ENCODE assay signal across 8 cellular contexts in the genomic region with DNA sequence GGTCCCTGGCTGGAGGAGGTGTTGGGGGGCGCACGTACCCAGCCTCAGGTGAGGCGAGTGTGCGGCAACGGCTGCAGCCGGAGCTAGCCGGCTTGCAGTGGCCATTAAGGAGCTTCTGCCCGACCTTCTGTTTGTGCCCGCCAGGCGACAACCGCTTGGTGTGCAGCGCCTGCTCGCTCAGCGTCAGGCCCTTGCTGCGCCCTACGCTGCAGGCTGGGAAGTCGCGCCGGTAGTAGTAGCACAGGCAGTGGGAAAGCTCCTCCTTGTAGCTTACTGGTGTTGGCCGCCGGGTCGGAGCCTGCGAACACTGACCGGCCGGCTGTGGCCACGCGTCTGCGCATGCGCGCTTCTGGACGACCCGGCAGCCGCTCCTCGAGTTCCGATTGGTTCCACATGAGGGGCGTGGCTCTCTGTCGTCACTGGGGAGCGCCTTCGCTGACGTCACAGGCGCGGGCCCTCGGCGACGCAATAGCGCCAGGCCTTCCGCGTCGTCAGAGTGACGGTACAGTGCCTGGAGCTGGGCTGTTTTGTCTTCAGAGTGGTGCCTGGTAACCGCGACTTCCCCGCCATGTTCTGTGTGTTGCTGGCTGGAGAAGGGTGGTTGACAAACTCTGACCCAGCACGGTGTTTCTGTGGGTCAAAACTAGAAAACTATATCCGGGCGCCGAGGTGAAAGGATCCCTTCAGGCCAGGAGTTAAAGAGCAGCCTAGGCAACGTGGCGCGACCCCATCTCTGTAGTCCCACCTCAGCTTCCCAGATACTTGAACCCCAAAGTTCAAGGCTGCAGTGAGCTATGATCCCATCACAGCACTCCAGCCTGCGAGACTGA.
DNase-seq lines count a peak whose midpoint lies in the region; ATAC-seq and TF ChIP-seq lines count a peak whose summit lies in the region.

No MANE protein-coding gene starts in this region.

- intact Hi-C loops in Right ventricle myocardium superior (cut with DNase I) (no loop called here), transverse colon (cut with DNase I; ENCODE audit: low total_unique reads) (no loop called here)

- H3K27ac ChIP-seq in parathyroid adenoma, result peak overlapping the region; percentile 85
- H3K27ac ChIP-seq in transverse colon, result peak overlapping the region; percentile 93 to 98 (median 94)

- H3K36me3 ChIP-seq in parathyroid adenoma (ENCODE audit: control insufficient read depth, insufficient read depth, low read length) (no peaks in the 10 kb centered on the region), transverse colon (no peaks in the 10 kb centered on the region)

- peak; percentile 94 for TF ChIP-seq POLR2A in transverse colon (IDR thresholded peaks at IDR 0.05)

- DNase-seq in GM12864 (ENCODE audit: low read depth), result peak; percentile 91
- peak; percentile 97 for DNase-seq in NCI-H1105 (lab: John Stamatoyannopoulos, UW)
- peak; percentile 94 for DNase-seq in SKM-1 treated with dmso at 0.1 percent for 144 hours (lab: John Stamatoyannopoulos, UW; ENCODE audit: unreplicated experiment)
- peak; percentile 96 for DNase-seq in activated naive CD8-positive, alpha-beta T cell treated with anti-CD3 and anti-CD28 coated beads, Interleukin-2, amount 50 U/mL, for 16 hours (ENCODE audit: low read depth, low spot score)
- DNase-seq in Right ventricle myocardium superior, result peak; percentile 99
- DNase-seq in transverse colon, result peak; percentile 99

- peak overlapping the region; percentile 99 for H2AFZ ChIP-seq in parathyroid adenoma

- peak overlapping the region; percentile 91 for H3K9ac ChIP-seq in parathyroid adenoma

- H3K4me2 ChIP-seq in parathyroid adenoma (ENCODE audit: low read length), result peak overlapping the region; percentile 96

- ATAC-seq in HG02623 (IDR thresholded peaks at IDR 0.05; ENCODE audit: unreplicated experiment), result peak; percentile 94
- peak; percentile 97 for ATAC-seq in Right ventricle myocardium superior (ENCODE audit: poor library complexity)

- no peaks in the 10 kb centered on the region for H3K27me3 ChIP-seq in parathyroid adenoma (ENCODE audit: control insufficient read depth, insufficient read depth, low read length)
- H3K27me3 ChIP-seq in transverse colon, result no peaks in the 10 kb centered on the region

- H3K4me1 ChIP-seq in parathyroid adenoma (peaks cover 9% of the 10 kb centered on the region), transverse colon (peaks cover 0 to 21% (median 18%) of the 10 kb centered on the region in 4 donors)

- H3K4me3 ChIP-seq in GM12864 (ENCODE audit: low read depth, low read length) (peak overlapping the region; percentile 78), parathyroid adenoma (ENCODE audit: low read depth, low read length) (peak overlapping the region; percentile 84), transverse colon (peak overlapping the region; percentile 56 to 87 (median 72))

- H3K9me3 ChIP-seq in parathyroid adenoma (ENCODE audit: control insufficient read depth, low read length), result no peaks in the 10 kb centered on the region
- no peaks in the 10 kb centered on the region for H3K9me3 ChIP-seq in transverse colon

- 0% methylated on average over 1 to 59 of the region's 61 CpGs for WGBS in transverse colon (ENCODE audit: low coverage in 1 of 2), 2 donors

- peak; percentile 20 for TF ChIP-seq EP300 in transverse colon (IDR thresholded peaks at IDR 0.05; ENCODE audit: low read depth)

- H3K79me2 ChIP-seq in parathyroid adenoma, result no peaks in the 10 kb centered on the region

- in situ Hi-C loops in transverse colon (cut with MboI; ENCODE audit: low pct_ligation_motif_present in 1 of 4, low pct_unique_long_range_greater_than_20kb in 1 of 4, low sequenced_read_pairs in 3 of 4), result loop anchor here in 1 of 4 donors (25.0 kb wide), 1 partner anchor 157 kb away; no protein-coding TSS in a partner anchor

- peak; percentile 58 for TF ChIP-seq CTCF in GM12864 (IDR thresholded peaks at IDR 0.05; ENCODE audit: low read depth, low read length, missing control alignments)
- peak; percentile 25 for TF ChIP-seq CTCF in parathyroid adenoma (IDR thresholded peaks at IDR 0.05)
- TF ChIP-seq CTCF in transverse colon (IDR thresholded peaks at IDR 0.05), result peak; percentile 27 to 87 (median 43)

Comparison
In these comparisons a context has a peak if more than half of its experiments do, and no peak if none do; other contexts are left out.
1. Peak in every context shown above with its lines: DNase-seq, ATAC-seq, H3K4me3 ChIP-seq and H3K27ac ChIP-seq.